In genomic region chr7:131507592-131508331, GRCh38 we compare ENCODE assay signal across 8 cellular contexts. TPM values are rescaled to one million over a fixed set of nuclear protein-coding genes. Genes with fewer than 3 reads are reported as not detected.
A peak's percentile ranks its signal among the peaks of the same experiment; 100 is the strongest.
DNase-seq lines count a peak whose midpoint lies in the region; ATAC-seq and TF ChIP-seq lines count a peak whose summit lies in the region.

No MANE protein-coding gene starts in this region.

- no peaks in the 10 kb centered on the region for H3K9me3 Mint-ChIP-seq in CD4-positive, alpha-beta T cell
- H3K9me3 Mint-ChIP-seq in IgD-negative memory B cell (no peaks in the 10 kb centered on the region), nephron (no peaks in the 10 kb centered on the region)
- no peaks in the 10 kb centered on the region for H3K9me3 Mint-ChIP-seq in stimulated activated naive B cell treated with anti-CD40 and anti-IgM and Interleukin-4, amounts not matched to agents 10 μg/mL and 1 μg/mL and 100 μg/mL, for 72 hours

- TF ChIP-seq CTCF in CD4-positive, alpha-beta T cell (IDR thresholded peaks at IDR 0.05): peak; percentile 85
- TF ChIP-seq CTCF in nephron (IDR thresholded peaks at IDR 0.05; ENCODE audit: unreplicated experiment in 3 of 3): peak; percentile 82 to 85 (median 83)

- intact Hi-C loops in CD4-positive, alpha-beta T cell (cut with DNase I, micrococcal nuclease): loop anchor here in 1 of 2 experiments (1.0 kb wide), 1 partner anchor 147 kb away; no protein-coding TSS in a partner anchor

- peak; percentile 69 to 85 (median 76) for DNase-seq in CD4-positive, alpha-beta T cell
- peak; percentile 84 for DNase-seq in activated T-cell treated with anti-CD3 and anti-CD28 coated beads, Interleukin-2, amount 50 U/mL, for 1 hour
- DNase-seq in fibroblast of gingiva (ENCODE audit: low read depth): peak; percentile 41
- DNase-seq in stimulated activated naive B cell treated with anti-CD40 and anti-IgM and Interleukin-4, amounts not matched to agents 10 μg/mL and 1 μg/mL and 100 μg/mL, for 72 hours: peak; percentile 62

- CTCF ChIA-PET in CD4-positive, alpha-beta T cell (lab: Charles Lee): interaction anchor here (0.9 kb wide), 1 partner anchor 14 kb away, joined by 3 read pairs; no protein-coding TSS in a partner anchor

- H3K27me3 Mint-ChIP-seq in CD4-positive, alpha-beta T cell: peaks cover 25% of the 10 kb centered on the region
- H3K27me3 Mint-ChIP-seq in IgD-negative memory B cell (peaks cover 3% of the 10 kb centered on the region), nephron (ENCODE audit: low read depth) (peaks cover 14% of the 10 kb centered on the region)
- peaks cover 10 to 15% of the 10 kb centered on the region in 2 donors for H3K27me3 Mint-ChIP-seq in stimulated activated naive B cell treated with anti-CD40 and anti-IgM and Interleukin-4, amounts not matched to agents 10 μg/mL and 1 μg/mL and 100 μg/mL, for 72 hours

- H3K9me3 ChIP-seq in CD4-positive, alpha-beta T cell (ENCODE audit: control insufficient read depth, low read length): no peaks in the 10 kb centered on the region

- no peak overlapping the region for H3K27ac Mint-ChIP-seq in CD4-positive, alpha-beta T cell
- H3K27ac Mint-ChIP-seq in IgD-negative memory B cell: peak overlapping the region in 2 of 3 donors; percentile 25 to 46
- peak overlapping the region; percentile 34 to 76 (median 49) for H3K27ac Mint-ChIP-seq in nephron
- H3K27ac Mint-ChIP-seq in stimulated activated naive B cell treated with anti-CD40 and anti-IgM and Interleukin-4, amounts not matched to agents 10 μg/mL and 1 μg/mL and 100 μg/mL, for 72 hours: no peak overlapping the region

- POLR2A ChIA-PET in CD4-positive, alpha-beta T cell (lab: Charles Lee): no interaction called here

- peak overlapping the region; percentile 17 for H3K4me3 Mint-ChIP-seq in CD4-positive, alpha-beta T cell
- no peak overlapping the region for H3K4me3 Mint-ChIP-seq in IgD-negative memory B cell
- H3K4me3 Mint-ChIP-seq in nephron: peak overlapping the region in 1 of 3 experiments; percentile 7
- no peak overlapping the region for H3K4me3 Mint-ChIP-seq in stimulated activated naive B cell treated with anti-CD40 and anti-IgM and Interleukin-4, amounts not matched to agents 10 μg/mL and 1 μg/mL and 100 μg/mL, for 72 hours

- H3K27me3 ChIP-seq in CD4-positive, alpha-beta T cell (ENCODE audit: control insufficient read depth, insufficient read depth, low read length): no peaks in the 10 kb centered on the region

- H3K36me3 Mint-ChIP-seq in CD4-positive, alpha-beta T cell (ENCODE audit: low read depth): no peaks in the 10 kb centered on the region
- H3K36me3 Mint-ChIP-seq in IgD-negative memory B cell (peaks cover 8% of the 10 kb centered on the region), nephron (ENCODE audit: low read depth) (peaks cover 13% of the 10 kb centered on the region)
- peaks cover 5 to 7% of the 10 kb centered on the region in 2 donors for H3K36me3 Mint-ChIP-seq in stimulated activated naive B cell treated with anti-CD40 and anti-IgM and Interleukin-4, amounts not matched to agents 10 μg/mL and 1 μg/mL and 100 μg/mL, for 72 hours

- H3K27ac ChIP-seq in CD4-positive, alpha-beta T cell (ENCODE audit: low read depth, low read length): no peak overlapping the region

- peak; percentile 96 for ATAC-seq in CD4-positive, alpha-beta T cell (ENCODE audit: poor library complexity)
- ATAC-seq in GM19438 (IDR thresholded peaks at IDR 0.05; ENCODE audit: low read depth, unreplicated experiment): peak; percentile 81
- peak; percentile 90 for ATAC-seq in stimulated activated naive B cell treated with anti-CD40 and anti-IgM and Interleukin-4, amounts not matched to agents 10 μg/mL and 1 μg/mL and 100 μg/mL, for 72 hours (replicated peaks)

- peaks cover 25% of the 10 kb centered on the region for H3K4me1 Mint-ChIP-seq in CD4-positive, alpha-beta T cell (ENCODE audit: low read depth)
- H3K4me1 Mint-ChIP-seq in IgD-negative memory B cell: peaks cover 11 to 14% (median 11%) of the 10 kb centered on the region in 3 donors
- H3K4me1 Mint-ChIP-seq in nephron: peaks cover 22% of the 10 kb centered on the region
- peaks cover 19 to 28% of the 10 kb centered on the region in 2 donors for H3K4me1 Mint-ChIP-seq in stimulated activated naive B cell treated with anti-CD40 and anti-IgM and Interleukin-4, amounts not matched to agents 10 μg/mL and 1 μg/mL and 100 μg/mL, for 72 hours

TF ChIP-seq in PFSK-1, 5 proteins besides CTCF, POLR2A, EP300 and RAD21:
- TF ChIP-seq POLR2AphosphoS5 (IDR thresholded peaks at IDR 0.05; ENCODE audit: low read depth, low read length) (no peak), FOXP2 (optimal IDR thresholded peaks at IDR 0.05; ENCODE audit: borderline replicate concordance, extremely low read depth, extremely low read length, insufficient read depth) (peak; percentile 71)

RNA-seq across cellular contexts. Expression of gene PODXL, which starts 48.7 kb away (rescaled TPM):
- under 1 TPM; 0.16 to 0.47 TPM for total RNA-seq in CD4-positive, alpha-beta T cell
- polyA plus RNA-seq in IgD-negative memory B cell: 1.3 TPM
- polyA plus RNA-seq in PFSK-1 (2012; ENCODE audit: insufficient read length, low read depth): 2.5 TPM

Comparison
In these comparisons a context has a peak if more than half of its experiments do, and no peak if none do; other contexts are left out.
1. H3K27ac Mint-ChIP-seq: peak in IgD-negative memory B cell (2 of 3) and nephron (3 of 3); none in CD4-positive, alpha-beta T cell (single experiment) and stimulated activated naive B cell treated with anti-CD40 and anti-IgM and Interleukin-4, amounts not matched to agents 10 μg/mL and 1 μg/mL and 100 μg/mL, for 72 hours (single experiment).
2. Peak in every context shown above with its lines, with median percentiles within 50 percentile points of each other: ATAC-seq and DNase-seq.